In the genomic region with DNA sequence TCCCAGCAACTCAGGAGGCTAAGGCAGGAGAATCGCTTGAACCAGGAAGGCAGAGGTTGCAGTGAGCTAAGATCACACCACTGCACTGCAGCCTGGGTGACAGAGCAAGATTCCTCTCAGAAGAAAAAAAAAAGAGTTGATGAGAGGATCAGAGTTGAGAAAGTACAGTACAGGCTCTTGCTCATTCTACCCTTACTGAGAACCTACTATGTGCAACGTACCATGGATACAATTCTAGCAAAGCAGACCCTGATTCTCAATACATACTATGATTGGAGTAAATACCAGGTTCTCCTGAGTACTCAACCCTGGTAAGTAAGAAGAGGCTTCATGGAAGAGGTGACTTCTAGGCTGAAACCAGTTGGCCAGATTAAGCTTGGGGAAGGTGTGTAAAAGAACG, we compare ENCODE assay signal across 16 cellular contexts. TPM values are rescaled to one million over a fixed set of nuclear protein-coding genes. Genes with fewer than 3 reads are reported as not detected.
DNase-seq lines count a peak whose midpoint lies in the region; ATAC-seq and TF ChIP-seq lines count a peak whose summit lies in the region.
"Had no signal": no experiment of that assay in that cellular context is flagged by ENCODE, and none has a peak within 500 bp of the region (broad histone marks: within the 10 kb centered on the region; RNA-seq: fewer than 3 reads in every experiment).

No MANE protein-coding gene starts in this region.

- no peak for TF ChIP-seq POLR2A in gastrocnemius medialis (IDR thresholded peaks at IDR 0.05)

- no peak for TF ChIP-seq CTCF in gastrocnemius medialis (IDR thresholded peaks at IDR 0.05 in 4 of 5, conservative IDR thresholded peaks at IDR 0.05 in 1 of 5)

- no peaks in the 10 kb centered on the region for H3K9me3 Mint-ChIP-seq in activated CD4-positive, alpha-beta T cell treated with anti-CD3 and anti-CD28 coated beads, Interleukin-2, amount 10 ng/mL, durations not matched to agents 7 days and 5 days

- CTCF ChIA-PET in activated CD4-positive, alpha-beta T cell treated with anti-CD3 and anti-CD28 coated beads, Interleukin-2, amount 10 ng/mL, durations not matched to agents 7 days and 5 days (lab: Charles Lee) = interaction anchor here (0.5 to 3.1 kb wide), 5 partner anchors 9 to 765 kb away, joined by 3 to 15 read pairs (median 4); no protein-coding TSS in a partner anchor

- peak overlapping the region; percentile 93 for H3K27ac Mint-ChIP-seq in activated CD4-positive, alpha-beta T cell treated with anti-CD3 and anti-CD28 coated beads, Interleukin-2, amount 10 ng/mL, durations not matched to agents 7 days and 5 days

- H3K27ac ChIP-seq in SJSA1 (0 out of 2 replicates have a peak overlapping the region, but pooled peaks have one; percentile 94), gastrocnemius medialis (peak overlapping the region; percentile 87 to 97 (median 90))
- H3K27ac ChIP-seq in effector memory CD4-positive, alpha-beta T cell (ENCODE audit: insufficient read depth, low read length, poor library complexity, severe bottlenecking) = peak overlapping the region; percentile 77

- ATAC-seq in gastrocnemius medialis = no peak
- no peak for ATAC-seq in GM19328 (IDR thresholded peaks at IDR 0.05; ENCODE audit: unreplicated experiment)

- H3K9me3 ChIP-seq in SJSA1 (replicated peaks) (no peaks in the 10 kb centered on the region), gastrocnemius medialis (no peaks in the 10 kb centered on the region)
- no peaks in the 10 kb centered on the region for H3K9me3 ChIP-seq in effector memory CD4-positive, alpha-beta T cell (ENCODE audit: control insufficient read depth, low read length)
- H3K9me3 ChIP-seq: colonic mucosa had no signal

- H3K27me3 ChIP-seq in SJSA1 (replicated peaks) = no peaks in the 10 kb centered on the region
- H3K27me3 ChIP-seq in effector memory CD4-positive, alpha-beta T cell (replicated peaks; ENCODE audit: control insufficient read depth, insufficient read depth, low read length, poor library complexity, severe bottlenecking) = no peaks in the 10 kb centered on the region
- H3K27me3 ChIP-seq in gastrocnemius medialis = no peaks in the 10 kb centered on the region
- H3K27me3 ChIP-seq: colonic mucosa had no signal

- H3K36me3 Mint-ChIP-seq in activated CD4-positive, alpha-beta T cell treated with anti-CD3 and anti-CD28 coated beads, Interleukin-2, amount 10 ng/mL, durations not matched to agents 7 days and 5 days (ENCODE audit: low read depth) = peaks cover 48% of the 10 kb centered on the region

- intact Hi-C loops in gastrocnemius medialis (cut with DNase I; ENCODE audit: low total_unique reads) = loop anchor here (2.0 to 5.0 kb wide), 3 partner anchors 50 to 101 kb away; partner anchors contain the start of genes CCT6B, LIG3 and ZNF830

- no peak overlapping the region for H3K4me3 ChIP-seq in SJSA1
- H3K4me3 ChIP-seq in effector memory CD4-positive, alpha-beta T cell (ENCODE audit: insufficient read depth, low read depth, low read length, poor library complexity, severe bottlenecking) = no peak overlapping the region
- H3K4me3 ChIP-seq in gastrocnemius medialis = peak overlapping the region in 2 of 4 donors; percentile 52 to 57
- H3K4me3 ChIP-seq: colonic mucosa had no signal

- H3K4me1 Mint-ChIP-seq in activated CD4-positive, alpha-beta T cell treated with anti-CD3 and anti-CD28 coated beads, Interleukin-2, amount 10 ng/mL, durations not matched to agents 7 days and 5 days = peaks cover 53% of the 10 kb centered on the region

- no peak for DNase-seq in activated CD4-positive, alpha-beta T cell treated with anti-CD3 and anti-CD28 coated beads, Interleukin-2, amount 10 ng/mL, durations not matched to agents 7 days and 5 days
- DNase-seq in activated CD4-positive, alpha-beta T cell treated with anti-CD3 and anti-CD28 coated beads, Interleukin-2, amount 50 U/mL, for 1 hour = no peak
- DNase-seq in SJSA1 (ENCODE audit: low read depth in 1 of 2, low spot score in 2 of 2) (no peak), gastrocnemius medialis (no peak), cerebellar cortex (ENCODE audit: low spot score) (no peak), NCI-H69 (lab: John Stamatoyannopoulos, UW) (no peak)
- DNase-seq in effector memory CD4-positive, alpha-beta T cell = no peak
- DNase-seq: activated effector memory CD4-positive, alpha-beta T cell treated with Interleukin-2 at 50 U/mL for 16 hours; colonic mucosa; DMS53; NCI-H1436; NCI-H526 had no signal

- H3K4me3 Mint-ChIP-seq in activated CD4-positive, alpha-beta T cell treated with anti-CD3 and anti-CD28 coated beads, Interleukin-2, amount 10 ng/mL, durations not matched to agents 7 days and 5 days = no peak overlapping the region

- H3K36me3 ChIP-seq in SJSA1 = peaks cover 2% of the 10 kb centered on the region; the same call in 1 of the 2 replicates
- no peaks in the 10 kb centered on the region for H3K36me3 ChIP-seq in effector memory CD4-positive, alpha-beta T cell (ENCODE audit: control insufficient read depth, insufficient read depth, low read length)
- no peaks in the 10 kb centered on the region for H3K36me3 ChIP-seq in gastrocnemius medialis
- H3K36me3 ChIP-seq: colonic mucosa had no signal

- H3K4me1 ChIP-seq in SJSA1 (replicated peaks) (peaks cover 16% of the 10 kb centered on the region), gastrocnemius medialis (peaks cover 13 to 30% of the 10 kb centered on the region in 2 donors)
- H3K4me1 ChIP-seq in effector memory CD4-positive, alpha-beta T cell (ENCODE audit: control insufficient read depth, insufficient read depth, low read length, poor library complexity, severe bottlenecking) = peaks cover 17% of the 10 kb centered on the region

- in situ Hi-C loops in gastrocnemius medialis (cut with MboI; ENCODE audit: low sequenced_read_pairs in 4 of 4) = no loop called here

- H3K27me3 Mint-ChIP-seq in activated CD4-positive, alpha-beta T cell treated with anti-CD3 and anti-CD28 coated beads, Interleukin-2, amount 10 ng/mL, durations not matched to agents 7 days and 5 days = no peaks in the 10 kb centered on the region

- POLR2A ChIA-PET in activated CD4-positive, alpha-beta T cell treated with anti-CD3 and anti-CD28 coated beads, Interleukin-2, amount 10 ng/mL, durations not matched to agents 7 days and 5 days (lab: Charles Lee) = no interaction called here

RNA-seq across cellular contexts. Expression of gene RFFL, which starts 1.2 kb away (rescaled TPM):
- 10 to 100 TPM; 36.0 to 40.1 TPM for total RNA-seq in activated CD4-positive, alpha-beta T cell treated with anti-CD3 and anti-CD28 coated beads, Interleukin-2, amount 10 ng/mL, durations not matched to agents 7 days and 5 days
- 8.2 and 25.7 TPM in 2 replicates for total RNA-seq in SJSA1 (2014; rRNA removed; shearing (Covaris generic))
- 10 to 100 TPM; 17.4 to 65.7 (median 35.0) TPM for total RNA-seq in gastrocnemius medialis

RNA-seq across cellular contexts. Expression of gene RAD51D, which starts 57.4 kb away (rescaled TPM):
- 10 to 100 TPM; 26.7 to 41.6 TPM for total RNA-seq in activated CD4-positive, alpha-beta T cell treated with anti-CD3 and anti-CD28 coated beads, Interleukin-2, amount 10 ng/mL, durations not matched to agents 7 days and 5 days
- 13.7 and 16.9 TPM in 2 replicates for total RNA-seq in SJSA1 (2014; rRNA removed; shearing (Covaris generic))
- total RNA-seq in gastrocnemius medialis = 1 to 10 TPM; 2.5 to 5.2 (median 2.8) TPM

RNA-seq across cellular contexts. Expression of gene FNDC8, which starts 59.1 kb away (rescaled TPM):
- not detected for total RNA-seq in activated CD4-positive, alpha-beta T cell treated with anti-CD3 and anti-CD28 coated beads, Interleukin-2, amount 10 ng/mL, durations not matched to agents 7 days and 5 days
- total RNA-seq in SJSA1 (2014; rRNA removed; shearing (Covaris generic)) = not detected in 2 replicates
- not detected for total RNA-seq in gastrocnemius medialis
- total RNA-seq: A673, colonic mucosa, smooth muscle cell, ureter had no signal
